14 cellular contexts compared by ENCODE assay signal in the genomic region with DNA sequence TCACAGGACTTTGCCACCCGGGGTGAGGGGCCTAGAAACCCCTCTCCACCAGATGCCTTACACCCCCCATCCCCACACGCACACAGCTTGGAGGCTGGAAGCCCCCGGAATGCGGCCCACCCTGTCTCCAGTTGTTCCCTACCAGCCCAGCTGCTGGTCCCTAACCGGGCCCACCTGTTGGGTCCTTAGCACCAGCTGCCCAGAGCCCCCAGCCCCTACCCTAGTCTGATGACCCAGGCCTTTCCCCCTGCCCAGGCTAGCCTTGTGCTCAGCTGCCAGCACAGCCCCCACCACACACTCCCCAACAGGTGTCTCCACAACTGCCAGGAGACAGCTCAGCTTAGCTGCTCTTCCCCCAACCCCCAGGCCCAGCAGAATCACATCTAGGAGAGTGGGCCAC.
DNase-seq lines count a peak whose midpoint lies in the region; ATAC-seq and TF ChIP-seq lines count a peak whose summit lies in the region.
"Had no signal": no experiment of that assay in that cellular context is flagged by ENCODE, and none has a peak within 500 bp of the region (broad histone marks: within the 10 kb centered on the region; RNA-seq: fewer than 3 reads in every experiment).

No MANE protein-coding gene starts in this region.

- no peak overlapping the region for H3K27ac ChIP-seq in right atrium auricular region
- peak overlapping the region; percentile 12; the same call in 1 of the 2 replicates for H3K27ac ChIP-seq in BLaER1
- no peak overlapping the region for H3K27ac ChIP-seq in upper lobe of right lung
- H3K27ac ChIP-seq: 22Rv1, HL-60 had no signal

- peaks cover 27% of the 10 kb centered on the region for H3K9me3 Mint-ChIP-seq in glutamatergic neuron (ENCODE audit: unreplicated experiment)

- no peaks in the 10 kb centered on the region for H4K20me1 ChIP-seq in BLaER1
- H4K20me1 ChIP-seq: BLaER1 treated with 17β-estradiol and CSF1 and Interleukin-3, amounts not matched to agents 10 nM and 100 nM had no signal

- no peak overlapping the region for H3K9ac ChIP-seq in BLaER1
- H3K9ac ChIP-seq: BLaER1 treated with 17β-estradiol and CSF1 and Interleukin-3, amounts not matched to agents 10 nM and 100 nM had no signal

- H3K36me3 ChIP-seq in right atrium auricular region (no peaks in the 10 kb centered on the region), BLaER1 (peaks cover 17% of the 10 kb centered on the region), upper lobe of right lung (no peaks in the 10 kb centered on the region)

- H3K9me3 ChIP-seq in right atrium auricular region, result peaks cover 0 to 21% of the 10 kb centered on the region in 2 donors
- peaks cover 70% of the 10 kb centered on the region for H3K9me3 ChIP-seq in BLaER1
- no peaks in the 10 kb centered on the region for H3K9me3 ChIP-seq in upper lobe of right lung

- peaks cover 49% of the 10 kb centered on the region for H3K36me3 Mint-ChIP-seq in glutamatergic neuron (ENCODE audit: unreplicated experiment)

- H3K4me1 ChIP-seq in right atrium auricular region, result no peaks in the 10 kb centered on the region
- peaks cover 29% of the 10 kb centered on the region for H3K4me1 ChIP-seq in BLaER1
- H3K4me1 ChIP-seq in upper lobe of right lung, result peaks cover 3% of the 10 kb centered on the region

- no peak overlapping the region for H3K27ac Mint-ChIP-seq in glutamatergic neuron (ENCODE audit: unreplicated experiment)
- H3K27ac Mint-ChIP-seq: CD4-positive, CD25-positive, alpha-beta regulatory T cell had no signal

- no peak overlapping the region for H3K4me2 ChIP-seq in BLaER1
- H3K4me2 ChIP-seq: BLaER1 treated with 17β-estradiol and CSF1 and Interleukin-3, amounts not matched to agents 10 nM and 100 nM had no signal

- DNase-seq in Right ventricle myocardium superior, result peak; percentile 25
- no peak for DNase-seq in right atrium auricular region (ENCODE audit: low spot score)
- peak; percentile 81 for DNase-seq in myocyte (ENCODE audit: low read depth)
- peak; percentile 38 for DNase-seq in upper lobe of right lung
- no peak for DNase-seq in glutamatergic neuron
- DNase-seq in NK-92 (lab: John Stamatoyannopoulos, UW; ENCODE audit: unreplicated experiment), result no peak
- DNase-seq: CD4-positive, CD25-positive, alpha-beta regulatory T cell; DMS53; GF-D8; HCEC 1CT had no signal

- TF ChIP-seq CTCF in right atrium auricular region (IDR thresholded peaks at IDR 0.05) (no peak), upper lobe of right lung (IDR thresholded peaks at IDR 0.05) (no peak), glutamatergic neuron (IDR thresholded peaks at IDR 0.05; ENCODE audit: partially characterized antibody, unreplicated experiment) (no peak)

- H3K4me3 Mint-ChIP-seq in glutamatergic neuron (ENCODE audit: unreplicated experiment), result no peak overlapping the region
- H3K4me3 Mint-ChIP-seq: CD4-positive, CD25-positive, alpha-beta regulatory T cell had no signal

- intact Hi-C loops in Right ventricle myocardium superior (cut with DNase I) (no loop called here), upper lobe of right lung (cut with DNase I) (no loop called here)

- H3K27me3 Mint-ChIP-seq in glutamatergic neuron (ENCODE audit: unreplicated experiment), result peaks cover 19% of the 10 kb centered on the region
- H3K27me3 Mint-ChIP-seq: CD4-positive, CD25-positive, alpha-beta regulatory T cell had no signal

- ATAC-seq in Right ventricle myocardium superior (ENCODE audit: poor library complexity) (no peak), upper lobe of right lung (no peak)

- H3K27me3 ChIP-seq in right atrium auricular region, result no peaks in the 10 kb centered on the region
- H3K27me3 ChIP-seq in BLaER1, result no peaks in the 10 kb centered on the region
- H3K27me3 ChIP-seq in upper lobe of right lung, result no peaks in the 10 kb centered on the region
- H3K27me3 ChIP-seq: BLaER1 treated with 17β-estradiol and CSF1 and Interleukin-3, amounts not matched to agents 10 nM and 100 nM had no signal

- H3K4me3 ChIP-seq in right atrium auricular region (no peak overlapping the region), BLaER1 (no peak overlapping the region), upper lobe of right lung (no peak overlapping the region)
- H3K4me3 ChIP-seq: BLaER1 treated with 17β-estradiol and CSF1 and Interleukin-3, amounts not matched to agents 10 nM and 100 nM had no signal

- H3K4me1 Mint-ChIP-seq in glutamatergic neuron (ENCODE audit: low read depth, unreplicated experiment), result peaks cover 2% of the 10 kb centered on the region

Comparison
In these comparisons a context has a peak if more than half of its experiments do, and no peak if none do; other contexts are left out.
1. DNase-seq: peak in Right ventricle myocardium superior (single experiment), myocyte (single experiment) and upper lobe of right lung (single experiment); none in right atrium auricular region (single experiment), glutamatergic neuron (single experiment) and NK-92 (single experiment).